34 cellular contexts compared by ENCODE assay signal in genomic region chr6:49775043-49775442, GRCh38. TPM values are rescaled to one million over a fixed set of nuclear protein-coding genes. Genes with fewer than 3 reads are reported as not detected.
"Had no signal": no experiment of that assay in that cellular context is flagged by ENCODE, and none has a peak within 500 bp of the region (broad histone marks: within the 10 kb centered on the region; RNA-seq: fewer than 3 reads in every experiment).

No MANE protein-coding gene starts in this region.

- H3K27ac ChIP-seq: neural progenitor cell, ovary, parathyroid adenoma, psoas muscle, skin epidermis, spleen, stomach, thoracic aorta, thyroid gland, tibial nerve, upper lobe of left lung, vagina had no signal

- H2AFZ ChIP-seq: neural progenitor cell, parathyroid adenoma had no signal

- H3K27me3 ChIP-seq: neural progenitor cell, ovary, spleen, stomach, thyroid gland, tibial nerve, upper lobe of left lung, vagina had no signal

- H3K4me1 ChIP-seq: neural progenitor cell, parathyroid adenoma, psoas muscle, spleen, stomach, thyroid gland, tibial nerve, upper lobe of left lung, vagina had no signal

- H3K9me3 ChIP-seq: ovary, psoas muscle, stomach, thoracic aorta, thyroid gland, tibial nerve, upper lobe of left lung, vagina had no signal

- H3K4me2 ChIP-seq: neural progenitor cell, smooth muscle cell had no signal

- DNase-seq: naive thymus-derived CD4-positive, alpha-beta T cell; natural killer cell; occipital lobe; ovary; posterior cingulate gyrus; psoas muscle; right cardiac atrium; spleen; stimulated activated CD4-positive, alpha-beta T cell treated with anti-CD3 and anti-CD28 coated beads, Interleukin-15, amount 100 ng/mL, for 24 hours; stimulated activated CD4-positive, alpha-beta T cell treated with anti-CD3 and anti-CD28 coated beads, Interleukin-2, amount 100 ng/mL, for 24 hours; stimulated activated CD4-positive, alpha-beta T cell treated with anti-CD3 and anti-CD28 coated beads, Interleukin-2, amount 100 ng/mL, for 48 hours; stimulated activated CD4-positive, alpha-beta T cell treated with anti-CD3 and anti-CD28 coated beads, Interleukin-4, amount 100 ng/mL, for 24 hours; stimulated activated naive B cell treated with anti-CD40 and anti-IgM and Interleukin-4, amounts not matched to agents 10 μg/mL and 1 μg/mL and 100 μg/mL, for 72 hours; stimulated activated naive CD4-positive, alpha-beta T cell treated with Interleukin-2 at 50 U/mL for 16 hours; stomach; thyroid gland; trophoblast cell; upper lobe of left lung had no signal

- H3K36me3 ChIP-seq: neural progenitor cell, ovary, spleen, stomach, thoracic aorta, thyroid gland, tibial nerve, upper lobe of left lung, vagina had no signal

- FAIRE-seq: urothelium cell line had no signal

- ATAC-seq: naive thymus-derived CD4-positive, alpha-beta T cell; natural killer cell; psoas muscle; right cardiac atrium; sciatic nerve; stimulated activated effector memory CD8-positive, alpha-beta T cell treated with anti-CD3 and anti-CD28 coated beads, Interleukin-12 subunit alpha, Interleukin-12 subunit beta, amount 100 ng/mL, for 72 hours; stimulated activated naive B cell treated with anti-CD40 and anti-IgM and Interleukin-4, amounts not matched to agents 10 μg/mL and 1 μg/mL and 100 μg/mL, for 72 hours had no signal

- H3K79me2 ChIP-seq: parathyroid adenoma had no signal

- H3K4me3 ChIP-seq: neural progenitor cell, ovary, psoas muscle, skin epidermis, smooth muscle cell, spleen, stomach, thoracic aorta, thyroid gland, tibial nerve, upper lobe of left lung, vagina had no signal

- H3K9ac ChIP-seq: neural progenitor cell, parathyroid adenoma had no signal

RNA-seq across cellular contexts. Expression of gene PGK2, which starts 12.0 kb away (rescaled TPM):
- total RNA-seq: naive thymus-derived CD4-positive, alpha-beta T cell; natural killer cell; occipital lobe; osteoblast; ovary; progenitor cell of endocrine pancreas; psoas muscle; renal cortical epithelial cell; right cardiac atrium; sciatic nerve; spleen; stomach; subcutaneous adipose tissue; temporal lobe; thoracic aorta; tibial nerve; upper lobe of left lung; vagina had no signal
- polyA plus RNA-seq: naive thymus-derived CD4-positive, alpha-beta T cell; neural cell; ovary; psoas muscle; right cardiac atrium; smooth muscle cell; spleen; stomach had no signal

RNA-seq across cellular contexts. Expression of gene CRISP3, which starts 30.9 kb away (rescaled TPM):
- total RNA-seq: naive thymus-derived CD4-positive, alpha-beta T cell; natural killer cell; osteoblast; progenitor cell of endocrine pancreas; psoas muscle; renal cortical epithelial cell; right cardiac atrium; subcutaneous adipose tissue; temporal lobe; thoracic aorta; thyroid gland; tibial nerve had no signal
- polyA plus RNA-seq: naive thymus-derived CD4-positive, alpha-beta T cell; neural cell; right cardiac atrium; smooth muscle cell had no signal
